Comparison of ENCODE assay signal across 22 cellular contexts in the genomic region with DNA sequence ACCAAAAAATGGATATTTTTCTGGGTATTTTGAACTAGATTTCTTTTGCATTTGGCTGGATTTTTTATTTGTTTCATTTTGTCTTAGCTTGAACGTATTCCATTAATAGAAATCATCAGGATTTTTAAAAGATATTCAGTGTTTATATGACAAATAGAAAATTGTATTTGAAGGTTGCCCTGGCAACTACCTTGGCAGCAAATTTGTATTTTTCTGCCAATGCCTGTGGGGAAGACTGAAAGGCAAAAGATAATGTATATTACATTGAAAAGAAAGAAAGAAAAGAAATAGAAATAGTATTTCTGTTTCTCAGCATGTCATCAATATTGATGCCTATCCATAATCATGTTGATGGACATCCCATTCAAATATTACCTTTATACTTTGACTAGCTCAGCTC. TPM values are rescaled to one million over a fixed set of nuclear protein-coding genes. Genes with fewer than 3 reads are reported as not detected.
A peak's percentile ranks its signal among the peaks of the same experiment; 100 is the strongest.
DNase-seq lines count a peak whose midpoint lies in the region; ATAC-seq, FAIRE-seq and TF ChIP-seq lines count a peak whose summit lies in the region.
"Had no signal": no experiment of that assay in that cellular context is flagged by ENCODE, and none has a peak within 500 bp of the region (broad histone marks: within the 10 kb centered on the region; RNA-seq: fewer than 3 reads in every experiment).

No MANE protein-coding gene starts in this region.

- H3K27me3 ChIP-seq in MG63, result no peaks in the 10 kb centered on the region
- H3K27me3 ChIP-seq: ascending aorta, esophagus muscularis mucosa, right lobe of liver, stomach had no signal

- H3K9me3 Mint-ChIP-seq in chondrocyte (ENCODE audit: low read depth) (peaks cover 4% of the 10 kb centered on the region), nephron (no peaks in the 10 kb centered on the region)
- H3K9me3 Mint-ChIP-seq: IgD-negative memory B cell, mesothelial cell of epicardium had no signal

- no peak for TF ChIP-seq CTCF in chondrocyte (IDR thresholded peaks at IDR 0.05)
- TF ChIP-seq CTCF in nephron (IDR thresholded peaks at IDR 0.05; ENCODE audit: unreplicated experiment in 3 of 3), result no peak

- no peaks in the 10 kb centered on the region for H3K9me3 ChIP-seq in MG63
- H3K9me3 ChIP-seq: ascending aorta, esophagus muscularis mucosa, right lobe of liver, stomach had no signal

- H3K4me3 Mint-ChIP-seq in chondrocyte (ENCODE audit: unreplicated experiment) (no peak overlapping the region), nephron (peak overlapping the region in 1 of 3 experiments; percentile 10)
- H3K4me3 Mint-ChIP-seq: IgD-negative memory B cell, mesothelial cell of epicardium had no signal

- H3K27ac Mint-ChIP-seq in chondrocyte (ENCODE audit: unreplicated experiment) (peak overlapping the region; percentile 62), nephron (peak overlapping the region in 2 of 3 experiments; percentile 73 to 89)
- H3K27ac Mint-ChIP-seq: IgD-negative memory B cell, mesothelial cell of epicardium had no signal

- no peak for TF ChIP-seq POLR2A in GM12891 (IDR thresholded peaks at IDR 0.05; ENCODE audit: low read depth, low read length)

- no peak for FAIRE-seq in GM12891 (lab: Jason Lieb, UNC)
- FAIRE-seq: G401.6, keratinocyte, TTC549 had no signal

- no peaks in the 10 kb centered on the region for H3K36me3 Mint-ChIP-seq in chondrocyte (ENCODE audit: low read depth)
- peaks cover 48% of the 10 kb centered on the region for H3K36me3 Mint-ChIP-seq in nephron (ENCODE audit: low read depth)
- H3K36me3 Mint-ChIP-seq: mesothelial cell of epicardium had no signal

- no peaks in the 10 kb centered on the region for H3K36me3 ChIP-seq in MG63
- H3K36me3 ChIP-seq: ascending aorta, esophagus muscularis mucosa, right lobe of liver, stomach had no signal

- H3K4me1 Mint-ChIP-seq in chondrocyte (ENCODE audit: low read depth) (peaks cover 34% of the 10 kb centered on the region), nephron (peaks cover 47% of the 10 kb centered on the region)

- ATAC-seq in HG02588 (IDR thresholded peaks at IDR 0.05; ENCODE audit: unreplicated experiment) (no peak), GM18498 (IDR thresholded peaks at IDR 0.05; ENCODE audit: unreplicated experiment) (no peak)
- ATAC-seq: right lobe of liver had no signal

- H3K27me3 Mint-ChIP-seq in chondrocyte (ENCODE audit: low read depth) (no peaks in the 10 kb centered on the region), nephron (ENCODE audit: low read depth) (no peaks in the 10 kb centered on the region)
- H3K27me3 Mint-ChIP-seq: IgD-negative memory B cell had no signal

- DNase-seq in COR-L47 (lab: John Stamatoyannopoulos, UW) (peak; percentile 2), MG63 (peak; percentile 58), chondrocyte (ENCODE audit: low spot score) (no peak), GM12891 (ENCODE audit: insufficient read length, low spot score) (no peak), mesenteric fat pad (ENCODE audit: low spot score) (no peak)
- DNase-seq: activated naive CD4-positive, alpha-beta T cell treated with Interleukin-2 at 50 U/mL for 16 hours; activated T-cell treated with anti-CD3 and anti-CD28 coated beads for 4 hours; NCI-H1092 treated with DMSO at 0.1 percent for 48 hours; NCI-H2107; right lobe of liver; stimulated activated CD4-positive, alpha-beta T cell treated with anti-CD3 and anti-CD28 coated beads, Interleukin-2, amount 100 ng/mL, for 24 hours; stomach had no signal

- H3K4me3 ChIP-seq in MG63, result no peak overlapping the region
- H3K4me3 ChIP-seq: ascending aorta, esophagus muscularis mucosa, right lobe of liver, stomach had no signal

TF ChIP-seq in GM12891, 5 proteins besides CTCF, POLR2A, EP300 and RAD21:
- TF ChIP-seq PAX5 (IDR thresholded peaks at IDR 0.05; ENCODE audit: insufficient read depth, low read length, severe bottlenecking) (no peak), TAF1 (IDR thresholded peaks at IDR 0.05; ENCODE audit: low read depth, low read length) (no peak), SPI1 (IDR thresholded peaks at IDR 0.05; ENCODE audit: low read depth, low read length) (no peak), POU2F2 (IDR thresholded peaks at IDR 0.05; ENCODE audit: low read depth, low read length) (no peak), POLR2AphosphoS5 (IDR thresholded peaks at IDR 0.05; ENCODE audit: low read depth, low read length) (no peak)

RNA-seq across cellular contexts. Expression of gene VCAM1, which starts 16.8 kb away (rescaled TPM):
- not detected in 2 replicates for total RNA-seq in MG63 (2014; rRNA removed; shearing (Covaris generic); ENCODE audit: low replicate concordance)
- total RNA-seq in chondrocyte, result 4.6 to 6.1 TPM (median 5.4 TPM) in 3 replicates
- polyA plus RNA-seq in GM12891 (2012; ENCODE audit: low read depth, missing spikeins), result 1.7 TPM
- total RNA-seq in mesenteric fat pad, result 27.3 TPM
- polyA plus RNA-seq: IgD-negative memory B cell, keratinocyte had no signal

Comparison
In these comparisons a context has a peak if more than half of its experiments do, and no peak if none do; other contexts are left out.
1. DNase-seq: peak in COR-L47 (single experiment) and MG63 (single experiment); none in chondrocyte (single experiment), GM12891 (single experiment) and mesenteric fat pad (single experiment).